28 cellular contexts compared by ENCODE assay signal in the genomic region with DNA sequence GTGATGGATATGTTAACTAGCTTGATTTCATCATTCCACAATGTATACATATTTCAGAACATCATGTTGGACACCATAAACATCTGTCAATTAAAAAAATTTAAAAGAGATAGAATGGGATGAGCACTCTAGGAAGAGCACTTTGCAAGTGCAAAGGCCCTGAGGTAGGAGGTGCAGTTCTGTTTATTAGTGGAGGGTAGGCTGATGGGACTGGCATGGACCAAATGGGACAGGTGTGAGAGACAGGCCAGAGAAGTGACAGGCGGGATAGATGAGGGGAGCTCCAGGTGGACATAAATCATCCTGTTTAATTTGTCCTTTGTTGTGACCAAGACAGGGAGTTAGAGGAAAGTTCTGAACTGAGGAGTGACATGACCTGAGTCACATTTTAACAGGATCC.
"Had no signal": no experiment of that assay in that cellular context is flagged by ENCODE, and none has a peak within 500 bp of the region (broad histone marks: within the 10 kb centered on the region; RNA-seq: fewer than 3 reads in every experiment).

No MANE protein-coding gene starts in this region.

- H3K9ac ChIP-seq: neural progenitor cell, parathyroid adenoma had no signal

- H3K27ac Mint-ChIP-seq: natural killer cell; nephron; neural progenitor cell; progenitor cell of endocrine pancreas; stimulated activated effector memory CD8-positive, alpha-beta T cell treated with anti-CD3 and anti-CD28 coated beads, Interleukin-12 subunit alpha, Interleukin-12 subunit beta, amount 100 ng/mL, for 72 hours; stimulated activated naive B cell treated with anti-CD40 and anti-IgM and Interleukin-4, amounts not matched to agents 10 μg/mL and 1 μg/mL and 100 μg/mL, for 72 hours; stimulated activated naive CD8-positive, alpha-beta T cell treated with anti-CD3 and anti-CD28 coated beads, Interleukin-15, Interleukin-2, amounts not matched to agents 100 ng/mL and 50 ng/mL, for 24 hours had no signal

- H3K4me2 ChIP-seq: neural progenitor cell had no signal

- ATAC-seq: natural killer cell; psoas muscle; right cardiac atrium; right lobe of liver; stimulated activated effector memory CD8-positive, alpha-beta T cell treated with anti-CD3 and anti-CD28 coated beads, Interleukin-12 subunit alpha, Interleukin-12 subunit beta, amount 100 ng/mL, for 72 hours; stimulated activated naive B cell treated with anti-CD40 and anti-IgM and Interleukin-4, amounts not matched to agents 10 μg/mL and 1 μg/mL and 100 μg/mL, for 72 hours had no signal

- H3K36me3 Mint-ChIP-seq: natural killer cell; neural progenitor cell; stimulated activated effector memory CD8-positive, alpha-beta T cell treated with anti-CD3 and anti-CD28 coated beads, Interleukin-12 subunit alpha, Interleukin-12 subunit beta, amount 100 ng/mL, for 72 hours; stimulated activated naive B cell treated with anti-CD40 and anti-IgM and Interleukin-4, amounts not matched to agents 10 μg/mL and 1 μg/mL and 100 μg/mL, for 72 hours had no signal

- H3K4me3 ChIP-seq: neural progenitor cell, ovary, psoas muscle, right lobe of liver, sigmoid colon, stomach, thoracic aorta, thyroid gland, tibial nerve, upper lobe of left lung, uterus had no signal

- FAIRE-seq: small intestine had no signal

- H3K4me1 ChIP-seq: neural progenitor cell, psoas muscle, right lobe of liver, sigmoid colon, stomach, thyroid gland, tibial nerve, upper lobe of left lung, uterus had no signal

- H3K4me1 Mint-ChIP-seq: natural killer cell; stimulated activated effector memory CD8-positive, alpha-beta T cell treated with anti-CD3 and anti-CD28 coated beads, Interleukin-12 subunit alpha, Interleukin-12 subunit beta, amount 100 ng/mL, for 72 hours; stimulated activated naive B cell treated with anti-CD40 and anti-IgM and Interleukin-4, amounts not matched to agents 10 μg/mL and 1 μg/mL and 100 μg/mL, for 72 hours had no signal

- H2AFZ ChIP-seq: neural progenitor cell, parathyroid adenoma had no signal

- H3K79me2 ChIP-seq: parathyroid adenoma had no signal

- H3K27ac ChIP-seq: neural progenitor cell, ovary, parathyroid adenoma, psoas muscle, right lobe of liver, sigmoid colon, stomach, thoracic aorta, thyroid gland, tibial nerve, upper lobe of left lung, uterus had no signal

- H3K9me3 Mint-ChIP-seq: natural killer cell; nephron; neural progenitor cell; stimulated activated naive B cell treated with anti-CD40 and anti-IgM and Interleukin-4, amounts not matched to agents 10 μg/mL and 1 μg/mL and 100 μg/mL, for 72 hours; stimulated activated naive CD8-positive, alpha-beta T cell treated with anti-CD3 and anti-CD28 coated beads, Interleukin-15, Interleukin-2, amounts not matched to agents 100 ng/mL and 50 ng/mL, for 24 hours had no signal

- H3K9me3 ChIP-seq: ovary, psoas muscle, right lobe of liver, sigmoid colon, stomach, thoracic aorta, thyroid gland, tibial nerve, upper lobe of left lung, uterus had no signal

- H3K36me3 ChIP-seq: neural progenitor cell, ovary, right lobe of liver, sigmoid colon, stomach, thoracic aorta, thyroid gland, tibial nerve, upper lobe of left lung, uterus had no signal

- DNase-seq: natural killer cell; occipital lobe; ovary; posterior cingulate gyrus; psoas muscle; right cardiac atrium; right lobe of liver; sigmoid colon; small intestine; stimulated activated CD4-positive, alpha-beta T cell treated with anti-CD3 and anti-CD28 coated beads, Interleukin-15, amount 100 ng/mL, for 24 hours; stimulated activated CD4-positive, alpha-beta T cell treated with anti-CD3 and anti-CD28 coated beads, Interleukin-2, amount 100 ng/mL, for 24 hours; stimulated activated CD4-positive, alpha-beta T cell treated with anti-CD3 and anti-CD28 coated beads, Interleukin-2, amount 100 ng/mL, for 48 hours; stimulated activated CD4-positive, alpha-beta T cell treated with anti-CD3 and anti-CD28 coated beads, Interleukin-4, amount 100 ng/mL, for 24 hours; stimulated activated naive B cell treated with anti-CD40 and anti-IgM and Interleukin-4, amounts not matched to agents 10 μg/mL and 1 μg/mL and 100 μg/mL, for 72 hours; stimulated activated naive CD4-positive, alpha-beta T cell treated with Interleukin-2 at 50 U/mL for 16 hours; stomach; thyroid gland; trophoblast cell; upper lobe of left lung; uterus had no signal

- H3K4me3 Mint-ChIP-seq: natural killer cell; nephron; neural progenitor cell; stimulated activated effector memory CD8-positive, alpha-beta T cell treated with anti-CD3 and anti-CD28 coated beads, Interleukin-12 subunit alpha, Interleukin-12 subunit beta, amount 100 ng/mL, for 72 hours; stimulated activated naive B cell treated with anti-CD40 and anti-IgM and Interleukin-4, amounts not matched to agents 10 μg/mL and 1 μg/mL and 100 μg/mL, for 72 hours; stimulated activated naive CD8-positive, alpha-beta T cell treated with anti-CD3 and anti-CD28 coated beads, Interleukin-15, Interleukin-2, amounts not matched to agents 100 ng/mL and 50 ng/mL, for 24 hours had no signal

- H3K27me3 ChIP-seq: neural progenitor cell, ovary, right lobe of liver, sigmoid colon, stomach, thyroid gland, tibial nerve, upper lobe of left lung, uterus had no signal

- H3K27me3 Mint-ChIP-seq: stimulated activated naive B cell treated with anti-CD40 and anti-IgM and Interleukin-4, amounts not matched to agents 10 μg/mL and 1 μg/mL and 100 μg/mL, for 72 hours; stimulated activated naive CD8-positive, alpha-beta T cell treated with anti-CD3 and anti-CD28 coated beads, Interleukin-15, Interleukin-2, amounts not matched to agents 100 ng/mL and 50 ng/mL, for 24 hours had no signal
